Comparison of ENCODE assay signal across 1 cellular context in the genomic region with DNA sequence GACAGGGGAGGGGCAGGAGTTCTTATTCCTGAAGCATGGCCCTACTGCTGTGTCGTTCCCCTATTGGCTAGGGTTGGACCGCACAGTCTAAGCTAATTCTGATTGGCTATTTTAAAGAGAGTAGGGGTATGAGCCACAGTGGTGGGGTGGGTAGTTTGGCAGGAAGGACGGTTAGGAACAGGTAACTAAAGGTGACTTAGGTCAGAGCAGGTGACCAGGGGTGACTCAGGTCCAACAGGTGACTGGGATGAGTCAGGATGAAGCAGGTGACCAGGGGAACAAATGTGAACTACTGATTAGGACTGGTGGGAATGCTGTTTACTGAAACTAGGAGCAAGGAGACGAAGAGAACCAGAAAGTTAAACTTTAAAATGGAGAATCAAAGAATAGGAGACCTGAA. TPM values are rescaled to one million over a fixed set of nuclear protein-coding genes. Genes with fewer than 3 reads are reported as not detected.
"Had no signal": no experiment of that assay in that cellular context is flagged by ENCODE, and none has a peak within 500 bp of the region (broad histone marks: within the 10 kb centered on the region; RNA-seq: fewer than 3 reads in every experiment).

No MANE protein-coding gene starts in this region.

RNA-seq across cellular contexts. Expression of a gene that starts 58.0 kb away (rescaled TPM):
- polyA plus RNA-seq: foreskin keratinocyte had no signal
